ENCODE assay signal across 3 cellular contexts in genomic region chr10:60788543-60788942, GRCh38.
TF ChIP-seq lines count a peak whose summit lies in the region.

No MANE protein-coding gene starts in this region.

TF ChIP-seq in HepG2, 621 proteins besides CTCF, POLR2A, EP300 and RAD21:
- TF ChIP-seq ATM (IDR thresholded peaks at IDR 0.05; ENCODE audit: borderline replicate concordance) (no peak), MAFK (conservative IDR thresholded peaks at IDR 0.05 in 1 of 2, IDR thresholded peaks at IDR 0.05 in 1 of 2; ENCODE audit: low read length in 2 of 2) (peak; percentile 97 to 99), MAFF (IDR thresholded peaks at IDR 0.05; ENCODE audit: low read depth, low read length) (peak; percentile 99)

TF ChIP-seq in IMR-90, 13 proteins besides CTCF, POLR2A, EP300 and RAD21:
- TF ChIP-seq MAZ (IDR thresholded peaks at IDR 0.05; ENCODE audit: borderline replicate concordance, low read depth, low read length) (no peak), MAFK (IDR thresholded peaks at IDR 0.05; ENCODE audit: low read depth, low read length) (peak; percentile 100), RCOR1 (IDR thresholded peaks at IDR 0.05; ENCODE audit: insufficient replicate concordance, low read length) (no peak), CEBPB (IDR thresholded peaks at IDR 0.05; ENCODE audit: low read depth, low read length) (no peak), MXI1 (IDR thresholded peaks at IDR 0.05; ENCODE audit: borderline replicate concordance, low read depth, low read length) (no peak), BHLHE40 (IDR thresholded peaks at IDR 0.05; ENCODE audit: low read depth, low read length) (no peak)
- TF ChIP-seq, protein P1, sequence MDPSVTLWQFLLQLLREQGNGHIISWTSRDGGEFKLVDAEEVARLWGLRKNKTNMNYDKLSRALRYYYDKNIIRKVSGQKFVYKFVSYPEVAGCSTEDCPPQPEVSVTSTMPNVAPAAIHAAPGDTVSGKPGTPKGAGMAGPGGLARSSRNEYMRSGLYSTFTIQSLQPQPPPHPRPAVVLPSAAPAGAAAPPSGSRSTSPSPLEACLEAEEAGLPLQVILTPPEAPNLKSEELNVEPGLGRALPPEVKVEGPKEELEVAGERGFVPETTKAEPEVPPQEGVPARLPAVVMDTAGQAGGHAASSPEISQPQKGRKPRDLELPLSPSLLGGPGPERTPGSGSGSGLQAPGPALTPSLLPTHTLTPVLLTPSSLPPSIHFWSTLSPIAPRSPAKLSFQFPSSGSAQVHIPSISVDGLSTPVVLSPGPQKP (IDR thresholded peaks at IDR 0.05; ENCODE audit: borderline replicate concordance, low read depth, low read length) = no peak

TF ChIP-seq in H1, 55 proteins besides CTCF, POLR2A, EP300 and RAD21:
- no peak for TF ChIP-seq SP4 (IDR thresholded peaks at IDR 0.05; ENCODE audit: low read length)
- TF ChIP-seq MAFK (IDR thresholded peaks at IDR 0.05; ENCODE audit: low read depth, low read length) = peak; percentile 96
- TF ChIP-seq RBBP5 (IDR thresholded peaks at IDR 0.05; ENCODE audit: borderline replicate concordance, low read depth, low read length) = no peak
TF ChIP-seq in H1: peak in this region for 1.
